In genomic region chr4:113560579-113560978, GRCh38 we compare ENCODE assay signal across 1 cellular context.
TF ChIP-seq lines count a peak whose summit lies in the region.

No MANE protein-coding gene starts in this region.

TF ChIP-seq in IMR-90, 13 proteins besides CTCF, POLR2A, EP300 and RAD21 (continued from another document):
- TF ChIP-seq MAFK (IDR thresholded peaks at IDR 0.05; ENCODE audit: low read depth, low read length) = no peak
- no peak for TF ChIP-seq NFE2L2 (IDR thresholded peaks at IDR 0.05; ENCODE audit: low read depth, low read length)
- TF ChIP-seq ELK1 (IDR thresholded peaks at IDR 0.05; ENCODE audit: borderline replicate concordance, low read depth, low read length) = no peak
- no peak for TF ChIP-seq MAZ (IDR thresholded peaks at IDR 0.05; ENCODE audit: borderline replicate concordance, low read depth, low read length)
- TF ChIP-seq FOS (IDR thresholded peaks at IDR 0.05; ENCODE audit: low read depth, low read length) = no peak
